ENCODE assay signal across 25 cellular contexts in the genomic region with DNA sequence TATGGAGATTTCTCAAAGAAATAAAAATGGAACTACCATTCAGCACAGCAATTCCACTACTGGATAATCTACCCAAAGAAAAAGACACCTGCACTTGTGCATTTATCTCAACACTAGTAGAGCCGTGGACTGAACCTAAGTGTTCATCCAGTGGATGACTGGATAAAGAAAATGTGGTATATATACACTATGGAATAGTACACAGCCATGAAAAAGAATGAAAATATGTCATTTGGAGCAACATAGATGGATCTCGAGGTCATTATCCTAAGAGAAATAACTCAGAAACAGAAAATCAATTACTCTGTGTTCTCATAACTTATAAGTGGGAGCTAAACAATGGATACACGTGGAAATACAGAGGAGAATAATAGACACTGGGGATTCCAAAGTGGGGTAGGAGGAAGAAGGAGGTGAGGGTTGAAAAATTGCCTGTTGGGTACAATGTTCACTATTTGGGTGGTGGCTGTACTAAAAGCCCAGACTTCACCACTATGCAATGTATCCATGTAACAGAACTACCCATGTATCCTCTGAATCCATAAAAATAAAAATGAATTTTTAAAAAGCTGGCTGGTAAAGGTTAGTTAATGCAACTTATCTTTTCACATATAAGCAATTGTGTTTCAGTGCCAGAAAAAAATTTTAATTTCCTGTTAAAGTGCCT.
"Had no signal": no experiment of that assay in that cellular context is flagged by ENCODE, and none has a peak within 500 bp of the region (broad histone marks: within the 10 kb centered on the region; RNA-seq: fewer than 3 reads in every experiment).

No MANE protein-coding gene starts in this region.

- H3K36me3 ChIP-seq: colonic mucosa, esophagus squamous epithelium, gastrocnemius medialis, heart right ventricle, left lung, lower lobe of right lung had no signal

- H3K27ac ChIP-seq: colonic mucosa, epithelial cell of prostate, gastrocnemius medialis, heart right ventricle, left lung, lower lobe of right lung had no signal

- H3K27me3 ChIP-seq: colonic mucosa, esophagus squamous epithelium, gastrocnemius medialis, heart right ventricle, left lung had no signal

- H3K4me3 ChIP-seq: colonic mucosa, esophagus squamous epithelium, gastrocnemius medialis, heart right ventricle, left lung, lower lobe of right lung, mucosa of descending colon had no signal

- H3K9me3 ChIP-seq: colonic mucosa, gastrocnemius medialis, lower lobe of right lung had no signal

- ATAC-seq: effector memory CD8-positive, alpha-beta T cell; esophagus mucosa; gastrocnemius medialis; heart right ventricle; left cardiac atrium; left lung; left ventricle myocardium superior; lower lobe of right lung; mucosa of descending colon had no signal

- DNase-seq: colonic mucosa; cortex of kidney; effector CD8-positive, alpha-beta T cell; effector memory CD8-positive, alpha-beta T cell; endodermal cell; erythroblast; esophagus squamous epithelium; foreskin fibroblast; foreskin melanocyte; gastrocnemius medialis; glutamatergic neuron; head of caudate nucleus; heart right ventricle; hippocampal formation; left cardiac atrium; left lung; left ventricle myocardium superior; lower lobe of right lung; mesenchymal stem cell; mucosa of descending colon; naive B cell had no signal

- FAIRE-seq: endometrium, keratinocyte had no signal

- H3K4me1 ChIP-seq: colonic mucosa, gastrocnemius medialis, heart right ventricle, left lung, lower lobe of right lung had no signal
